In genomic region chr7:90345548-90346319, GRCh38 we compare ENCODE assay signal across 8 cellular contexts. TPM values are rescaled to one million over a fixed set of nuclear protein-coding genes. Genes with fewer than 3 reads are reported as not detected.
DNase-seq lines count a peak whose midpoint lies in the region; ATAC-seq and TF ChIP-seq lines count a peak whose summit lies in the region.

No MANE protein-coding gene starts in this region.

- in situ Hi-C loops in G401 (cut with HindIII; ENCODE audit: low sequenced_read_pairs) = no loop called here

- CTCF ChIA-PET in Calu3 (lab: Charles Lee) = interaction anchor here (0.5 kb wide), 1 partner anchor 146 kb away, joined by 3 read pairs; no protein-coding TSS in a partner anchor

- H3K27ac ChIP-seq in SU-DHL-6 (ENCODE audit: low read depth, low read length) = peak overlapping the region; percentile 43
- H3K27ac ChIP-seq in esophagus muscularis mucosa (replicated peaks in 1 of 4) = peak overlapping the region; percentile 83 to 88 (median 85)
- peak overlapping the region; percentile 90 for H3K27ac ChIP-seq in muscle layer of duodenum (ENCODE audit: low read length)

- H3K27me3 ChIP-seq in SU-DHL-6 (ENCODE audit: low read length) = no peaks in the 10 kb centered on the region
- no peaks in the 10 kb centered on the region for H3K27me3 ChIP-seq in esophagus muscularis mucosa
- no peaks in the 10 kb centered on the region for H3K27me3 ChIP-seq in muscle layer of duodenum (ENCODE audit: low read depth, low read length)

- no TSS peak for BruUV-seq in Calu3 (replicated peaks; lab: Mats Ljungman, UMichigan)

- peak overlapping the region; percentile 84 for H3K4me3 Mint-ChIP-seq in Calu3 (ENCODE audit: low read depth, unreplicated experiment)

- H3K4me3 ChIP-seq in SU-DHL-6 (ENCODE audit: insufficient read depth, low read length, poor library complexity, severe bottlenecking) = peak overlapping the region; percentile 81
- H3K4me3 ChIP-seq in esophagus muscularis mucosa = peak overlapping the region; percentile 67 to 84 (median 78)
- H3K4me3 ChIP-seq in muscle layer of duodenum (ENCODE audit: low read depth in 1 of 2, low read length in 2 of 2) = peak overlapping the region; percentile 72 to 87

- H3K4me1 ChIP-seq in esophagus muscularis mucosa (peaks cover 9 to 21% (median 18%) of the 10 kb centered on the region in 4 donors), muscle layer of duodenum (ENCODE audit: control insufficient read depth in 1 of 2, insufficient read depth in 2 of 2, low read length in 2 of 2) (peaks cover 5 to 10% of the 10 kb centered on the region in 2 donors)

- WGBS in esophagus muscularis mucosa = 13% methylated on average over 19 of the region's 19 CpGs

- H3K27ac Mint-ChIP-seq in Calu3 (ENCODE audit: unreplicated experiment) = peak overlapping the region; percentile 79

- ATAC-seq in GM19372 (IDR thresholded peaks at IDR 0.05; ENCODE audit: low read depth, unreplicated experiment) (peak; percentile 25), HG03442 (IDR thresholded peaks at IDR 0.05; ENCODE audit: unreplicated experiment) (peak; percentile 12)

- no peaks in the 10 kb centered on the region for H4K20me1 ChIP-seq in SU-DHL-6 (ENCODE audit: low read depth, low read length)

- no peak for TF ChIP-seq POLR2A in esophagus muscularis mucosa (IDR thresholded peaks at IDR 0.05; ENCODE audit: low read depth)

- no peaks in the 10 kb centered on the region for H3K9me2 ChIP-seq in SU-DHL-6 (replicated peaks; ENCODE audit: insufficient read depth, low read length)

- no peak for TF ChIP-seq CTCF in Calu3 (IDR thresholded peaks at IDR 0.05; ENCODE audit: unreplicated experiment)
- no peak for TF ChIP-seq CTCF in SU-DHL-6 (IDR thresholded peaks at IDR 0.05; ENCODE audit: insufficient read depth, low read length, poor library complexity, severe bottlenecking)
- TF ChIP-seq CTCF in esophagus muscularis mucosa (IDR thresholded peaks at IDR 0.05) = no peak

- H3K9me3 Mint-ChIP-seq in Calu3 (ENCODE audit: low read depth, unreplicated experiment) = no peaks in the 10 kb centered on the region

- intact Hi-C loops in Calu3 (cut with micrococcal nuclease; ENCODE audit: unreplicated experiment) (loop anchor here (5.0 kb wide), 1 partner anchor 67 kb away; no protein-coding TSS in a partner anchor), esophagus muscularis mucosa (cut with DNase I) (loop anchor here (5.0 kb wide), 1 partner anchor 57 kb away; the partner anchor contains the start of gene CLDN12)

- peaks cover 4% of the 10 kb centered on the region; the same call in 1 of the 2 replicates for H3F3A ChIP-seq in SU-DHL-6 (ENCODE audit: insufficient read depth)

- no peak for DNase-seq in Calu3
- no peak for DNase-seq in esophagus muscularis mucosa (ENCODE audit: extremely low spot score)
- no peak for DNase-seq in ecto neural progenitor cell (ENCODE audit: low spot score)
- DNase-seq in G401 (ENCODE audit: low spot score) = no peak

- peak overlapping the region; percentile 82 for H2AFZ ChIP-seq in SU-DHL-6 (ENCODE audit: low read depth, low read length, severe bottlenecking)

- TF ChIP-seq EP300 in esophagus muscularis mucosa (IDR thresholded peaks at IDR 0.05) = no peak

- no peaks in the 10 kb centered on the region for H3K27me3 Mint-ChIP-seq in Calu3 (ENCODE audit: unreplicated experiment)

- peaks cover 41% of the 10 kb centered on the region for H3K79me2 ChIP-seq in SU-DHL-6 (ENCODE audit: insufficient read depth, low read length)

- H3K4me2 ChIP-seq in SU-DHL-6 (ENCODE audit: low read depth, low read length, poor library complexity, severe bottlenecking) = peak overlapping the region; percentile 73

- peak overlapping the region; percentile 68 for H3K9ac ChIP-seq in SU-DHL-6 (ENCODE audit: low read length)

- H3K36me3 ChIP-seq in SU-DHL-6 (ENCODE audit: low read length) = peaks cover 11% of the 10 kb centered on the region; the same call in 1 of the 2 replicates
- no peaks in the 10 kb centered on the region for H3K36me3 ChIP-seq in esophagus muscularis mucosa
- no peaks in the 10 kb centered on the region for H3K36me3 ChIP-seq in muscle layer of duodenum (ENCODE audit: control insufficient read depth in 1 of 2, insufficient read depth in 2 of 2, low read length in 2 of 2)

- H3K36me3 Mint-ChIP-seq in Calu3 (ENCODE audit: insufficient read depth, unreplicated experiment) = peaks cover 19% of the 10 kb centered on the region

- H3K4me1 Mint-ChIP-seq in Calu3 (ENCODE audit: low read depth, unreplicated experiment) = peaks cover 17% of the 10 kb centered on the region

- H3K9me3 ChIP-seq in SU-DHL-6 (ENCODE audit: insufficient read depth, low read length) (no peaks in the 10 kb centered on the region), esophagus muscularis mucosa (no peaks in the 10 kb centered on the region), muscle layer of duodenum (ENCODE audit: control insufficient read depth in 1 of 2, low read length in 2 of 2) (no peaks in the 10 kb centered on the region)

RNA-seq across cellular contexts. Expression of gene GTPBP10, which starts 0.8 kb away (rescaled TPM):
- total RNA-seq in Calu3 (2022) (22.5 and 25.0 TPM in 2 replicates), esophagus muscularis mucosa (10 to 100 TPM in 3 of 4 donors, 1 to 10 TPM in 1; 9.6 to 14.4 (median 12.4) TPM)
- 9.0 and 15.0 TPM in 2 replicates for total RNA-seq in G401 (2014; rRNA removed; shearing (Covaris generic))

RNA-seq across cellular contexts. Expression of gene FAM237B, which starts 24.6 kb away (rescaled TPM):
- total RNA-seq in Calu3 (2022) (not detected in 2 replicates), esophagus muscularis mucosa (not detected)
- not detected in 2 replicates for total RNA-seq in G401 (2014; rRNA removed; shearing (Covaris generic))

RNA-seq across cellular contexts. Expression of gene CLDN12, which starts 57.5 kb away (rescaled TPM):
- 37.3 and 42.5 TPM in 2 replicates for total RNA-seq in Calu3 (2022)
- 10 to 100 TPM; 17.6 to 33.6 (median 20.1) TPM for total RNA-seq in esophagus muscularis mucosa
- 20.1 and 22.8 TPM in 2 replicates for total RNA-seq in G401 (2014; rRNA removed; shearing (Covaris generic))
